In genomic region chr6:19804362-19805145, GRCh38 we compare ENCODE assay signal across 8 cellular contexts. TPM values are rescaled to one million over a fixed set of nuclear protein-coding genes. Genes with fewer than 3 reads are reported as not detected.
DNase-seq lines count a peak whose midpoint lies in the region; ATAC-seq, FAIRE-seq and TF ChIP-seq lines count a peak whose summit lies in the region.

No MANE protein-coding gene starts in this region.

- TF ChIP-seq POLR2A in H54 (IDR thresholded peaks at IDR 0.05; ENCODE audit: low read depth, low read length) (peak; percentile 44; the same call in 1 of the 2 replicates), uterus (IDR thresholded peaks at IDR 0.05) (peak; percentile 72 to 91)

- peak overlapping the region; percentile 85 for H3K14ac ChIP-seq in trophoblast cell (ENCODE audit: low read length)

- H2AFZ ChIP-seq in trophoblast cell (ENCODE audit: insufficient read depth, low read length, poor library complexity) = peak overlapping the region; percentile 86

- TF ChIP-seq CTCF in LNCaP clone FGC (IDR thresholded peaks at IDR 0.05; ENCODE audit: control insufficient read depth, extremely low read depth, insufficient read depth) (no peak), RWPE2 (IDR thresholded peaks at IDR 0.05; ENCODE audit: poor library complexity, severe bottlenecking) (no peak), uterus (IDR thresholded peaks at IDR 0.05) (peak in 2 of 4 experiments; percentile 16 to 40)

- peak overlapping the region; percentile 58 for H4K12ac ChIP-seq in trophoblast cell (ENCODE audit: low read depth, low read length)

- no peak overlapping the region for H2AK5ac ChIP-seq in trophoblast cell (ENCODE audit: low read length)

- H4K91ac ChIP-seq in trophoblast cell (ENCODE audit: low read depth, low read length) = peak overlapping the region; percentile 94

- no peak overlapping the region for H3K27ac ChIP-seq in RWPE2 (ENCODE audit: poor library complexity, severe bottlenecking)
- H3K27ac ChIP-seq in trophoblast cell (ENCODE audit: low read depth, low read length) = peak overlapping the region; percentile 100
- H3K27ac ChIP-seq in uterus = peak overlapping the region; percentile 71 to 86

- no peak overlapping the region for H3K23ac ChIP-seq in trophoblast cell (ENCODE audit: low read length)

- peak overlapping the region; percentile 98 for H2BK5ac ChIP-seq in trophoblast cell (ENCODE audit: low read depth, low read length, poor library complexity)

- H3K18ac ChIP-seq in trophoblast cell (ENCODE audit: low read length) = peak overlapping the region; percentile 96

- H3K36me3 ChIP-seq in RWPE2 (ENCODE audit: low read depth) (no peaks in the 10 kb centered on the region), trophoblast cell (ENCODE audit: control insufficient read depth in 1 of 2, insufficient read depth in 2 of 2, low read length in 2 of 2) (peaks cover 0 to 2% of the 10 kb centered on the region in 2 experiments), uterus (no peaks in the 10 kb centered on the region)

- peak overlapping the region; percentile 98 for H2BK120ac ChIP-seq in trophoblast cell (ENCODE audit: insufficient read depth, low read length, poor library complexity)

- peak overlapping the region; percentile 70 for H3K4me2 ChIP-seq in trophoblast cell (ENCODE audit: low read length)

- DNase-seq in ELF-1 (ENCODE audit: low read depth, low spot score) (peak; percentile 99), H54 (ENCODE audit: insufficient read length, low spot score) (peak; percentile 78), LNCaP clone FGC (ENCODE audit: low read depth) (peak; percentile 67), RWPE2 (ENCODE audit: low spot score) (peak; percentile 91), anterior cingulate cortex (lab: John Stamatoyannopoulos, UW) (peak; percentile 36 to 96 (median 92)), left ventricle myocardium superior (peak; percentile 98), trophoblast cell (peak; percentile 98), uterus (peak; percentile 94 to 95)

- peak overlapping the region; percentile 80 for H3K4ac ChIP-seq in trophoblast cell (ENCODE audit: low read depth, low read length)

- H3K4me3 ChIP-seq in LNCaP clone FGC (ENCODE audit: low read depth, low read length) (peak overlapping the region; percentile 60), RWPE2 (ENCODE audit: severe bottlenecking) (peak overlapping the region; percentile 29), trophoblast cell (ENCODE audit: low read depth, low read length) (peak overlapping the region; percentile 66), uterus (peak overlapping the region; percentile 24 to 46)

- H3K9ac ChIP-seq in trophoblast cell (ENCODE audit: low read length) = peak overlapping the region; percentile 74

- intact Hi-C loops in left ventricle myocardium superior (cut with micrococcal nuclease) (no loop called here), uterus (cut with DNase I; ENCODE audit: low total_unique reads) (no loop called here)

- peak overlapping the region; percentile 94 for H4K8ac ChIP-seq in trophoblast cell (ENCODE audit: low read depth, low read length)

- FAIRE-seq in H54 (lab: Jason Lieb, UNC) = no peak

- H3K4me1 ChIP-seq in RWPE2 (ENCODE audit: insufficient read depth, poor library complexity, severe bottlenecking) (no peaks in the 10 kb centered on the region), trophoblast cell (ENCODE audit: control insufficient read depth in 1 of 2, insufficient read depth in 2 of 2, low read length in 2 of 2) (peaks cover 0 to 1% of the 10 kb centered on the region in 2 experiments), uterus (peaks cover 0 to 5% of the 10 kb centered on the region in 2 donors)

- H2BK12ac ChIP-seq in trophoblast cell (ENCODE audit: low read length) = peak overlapping the region; percentile 99

- peaks cover 22% of the 10 kb centered on the region for H3K79me1 ChIP-seq in trophoblast cell (ENCODE audit: low read length)

- H3K27me3 ChIP-seq in RWPE2 (ENCODE audit: insufficient read depth, poor library complexity, severe bottlenecking) = no peaks in the 10 kb centered on the region
- H3K27me3 ChIP-seq in trophoblast cell (ENCODE audit: insufficient read depth, low read length) = no peaks in the 10 kb centered on the region
- H3K27me3 ChIP-seq in uterus = no peaks in the 10 kb centered on the region

- H3K9me3 ChIP-seq in RWPE2 (ENCODE audit: severe bottlenecking) (no peaks in the 10 kb centered on the region), trophoblast cell (ENCODE audit: insufficient read depth, low read depth, low read length) (peaks cover 10% of the 10 kb centered on the region), uterus (no peaks in the 10 kb centered on the region)

- no CpG with 5 or more reads among the region's 74 CpGs for WGBS in trophoblast cell (ENCODE audit: extremely low coverage, insufficient coverage, insufficient read length)

- peak; percentile 96 for ATAC-seq in RWPE2 (ENCODE audit: low read depth)
- ATAC-seq in left ventricle myocardium superior = peak; percentile 99

- H3K79me2 ChIP-seq in trophoblast cell (ENCODE audit: control insufficient read depth, insufficient read depth, low read length, poor library complexity) = peaks cover 2% of the 10 kb centered on the region

RNA-seq across cellular contexts. Expression of gene ID4, which starts 32.6 kb away (rescaled TPM):
- total RNA-seq in left ventricle myocardium superior = 3.0 TPM
- polyA plus RNA-seq in trophoblast cell (2013) = 49.4 and 51.1 TPM in 2 replicates
- total RNA-seq in uterus = 100 to 1,000 TPM in 1 of 4 donors, 10 to 100 TPM in 3; 29.2 to 147 (median 57.5) TPM
